ENCODE assay signal across 1 cellular context in genomic region chr2:62302763-62303435, GRCh38.
TF ChIP-seq lines count a peak whose summit lies in the region.

No MANE protein-coding gene starts in this region.

TF ChIP-seq in GM12878, 131 proteins besides CTCF, POLR2A, EP300 and RAD21 (continued from another document):
- TF ChIP-seq E4F1 (IDR thresholded peaks at IDR 0.05; ENCODE audit: borderline replicate concordance, partially characterized antibody) (no peak), CUX1 (IDR thresholded peaks at IDR 0.05; ENCODE audit: insufficient replicate concordance, low read depth, low read length) (no peak), CREM (IDR thresholded peaks at IDR 0.05; ENCODE audit: low read depth) (peak; percentile 49; the same call in 1 of the 2 replicates), EED (IDR thresholded peaks at IDR 0.05; ENCODE audit: low read depth) (peak; percentile 5; the same call in 1 of the 2 replicates), JUNB (IDR thresholded peaks at IDR 0.05) (peak; percentile 28), IKZF2 (IDR thresholded peaks at IDR 0.05) (peak; percentile 75 to 76), HDGF (IDR thresholded peaks at IDR 0.05) (no peak; the same call in 1 of the 2 replicates), RB1 (IDR thresholded peaks at IDR 0.05; ENCODE audit: borderline replicate concordance) (no peak), BMI1 (IDR thresholded peaks at IDR 0.05; ENCODE audit: borderline replicate concordance) (no peak), ATF7 (IDR thresholded peaks at IDR 0.05; ENCODE audit: low read depth) (peak; percentile 85), ELK1 (IDR thresholded peaks at IDR 0.05; ENCODE audit: low read depth, low read length) (no peak), WRNIP1 (IDR thresholded peaks at IDR 0.05; ENCODE audit: borderline replicate concordance, low read depth, low read length) (no peak), PML (IDR thresholded peaks at IDR 0.05; ENCODE audit: low read length) (no peak), IKZF1 (conservative IDR thresholded peaks at IDR 0.05) (no peak; the same call in 1 of the 2 replicates), CREB1 (IDR thresholded peaks at IDR 0.05; ENCODE audit: low read depth) (no peak), SKIL (IDR thresholded peaks at IDR 0.05; ENCODE audit: low read depth, poor library complexity, severe bottlenecking) (no peak), TARDBP (IDR thresholded peaks at IDR 0.05; ENCODE audit: borderline replicate concordance) (no peak), RELA (IDR thresholded peaks at IDR 0.05; ENCODE audit: borderline replicate concordance, partially characterized antibody) (no peak), ZBTB40 (IDR thresholded peaks at IDR 0.05; ENCODE audit: borderline replicate concordance) (no peak), BRCA1 (IDR thresholded peaks at IDR 0.05; ENCODE audit: low read depth, low read length) (no peak), POU2F2 (IDR thresholded peaks at IDR 0.05; ENCODE audit: borderline replicate concordance, low read depth, low read length) (no peak), MLLT1 (IDR thresholded peaks at IDR 0.05) (0 out of 2 replicates have a peak, but pooled peaks have one; percentile 40), ZZZ3 (IDR thresholded peaks at IDR 0.05; ENCODE audit: control insufficient read depth, insufficient read length, low read depth) (no peak), NBN (IDR thresholded peaks at IDR 0.05) (peak; percentile 39; the same call in 1 of the 2 replicates), TBL1XR1 (IDR thresholded peaks at IDR 0.05; ENCODE audit: low read depth, low read length) (peak; percentile 31; the same call in 1 of the 2 replicates), USF1 (IDR thresholded peaks at IDR 0.05; ENCODE audit: borderline replicate concordance, extremely low read length, insufficient read depth, low read depth, low read length) (no peak), EGR1 (IDR thresholded peaks at IDR 0.05; ENCODE audit: borderline replicate concordance in 1 of 2, low read depth in 2 of 2, low read length in 2 of 2) (no peak), MEF2A (IDR thresholded peaks at IDR 0.05; ENCODE audit: insufficient read depth, low read depth, low read length) (no peak), MTA2 (IDR thresholded peaks at IDR 0.05; ENCODE audit: low read depth) (peak; percentile 18; the same call in 1 of the 2 replicates)
